In the genomic region with DNA sequence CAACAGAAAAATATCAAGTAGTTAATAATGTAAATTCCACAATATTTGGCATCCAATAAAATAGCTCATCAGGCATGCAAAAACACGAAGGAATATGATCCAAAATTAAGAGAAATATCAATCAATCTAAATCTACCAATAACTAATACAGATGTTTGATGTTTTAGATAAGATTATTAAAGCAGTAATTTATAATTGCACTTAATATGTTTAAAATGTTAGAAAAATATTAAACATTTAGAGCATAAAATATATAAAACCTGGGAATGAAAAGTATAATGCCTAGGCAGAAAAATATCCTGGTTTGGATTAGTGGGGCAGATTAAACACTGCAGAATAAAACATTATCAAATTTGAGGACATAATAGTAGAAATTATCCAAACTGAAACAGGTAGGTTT, we compare ENCODE assay signal across 30 cellular contexts.
"Had no signal": no experiment of that assay in that cellular context is flagged by ENCODE, and none has a peak within 500 bp of the region (broad histone marks: within the 10 kb centered on the region; RNA-seq: fewer than 3 reads in every experiment).

No MANE protein-coding gene starts in this region.

- DNase-seq: Karpas-422, Kasumi-1, MG63, MM.1S, MV-4-11, NCI-H1048, NCI-H1092, NCI-H1092 treated with DMSO at 0.1 percent for 48 hours, NCI-H1105 treated with DMSO at 0.1 percent for 48 hours, NCI-H1417 treated with DMSO at 0.1 percent for 48 hours, NCI-H1436, NCI-H1436 treated with DMSO at 0.1 percent for 48 hours, NCI-H146, NCI-H1694, NCI-H187, NCI-H187 treated with DMSO at 0.1 percent for 48 hours, NCI-H1930, NCI-H2029, NCI-H2029 treated with DMSO at 0.1 percent for 48 hours, NCI-H2081, NCI-H2081 treated with DMSO at 0.1 percent for 48 hours, NCI-H2107, NCI-H2171, NCI-H2171 treated with DMSO at 0.1 percent for 48 hours, NCI-H2227 treated with DMSO at 0.1 percent for 48 hours, NCI-H226, NCI-H345, NCI-H446 treated with DMSO at 0.1 percent for 48 hours, NCI-H510A had no signal

- H3K27ac ChIP-seq: KMS-11 had no signal
